In genomic region chr5:80810425-80810824, GRCh38 we compare ENCODE assay signal across 30 cellular contexts.
DNase-seq lines count a peak whose midpoint lies in the region; ATAC-seq, FAIRE-seq and TF ChIP-seq lines count a peak whose summit lies in the region.
"Had no signal": no experiment of that assay in that cellular context is flagged by ENCODE, and none has a peak within 500 bp of the region (broad histone marks: within the 10 kb centered on the region; RNA-seq: fewer than 3 reads in every experiment).

No MANE protein-coding gene starts in this region.

- H3K4me3 Mint-ChIP-seq in activated T-cell treated with anti-CD3 and anti-CD28 coated beads, Interleukin-2, amount 50 U/mL, for 72 hours: no peak overlapping the region
- H3K4me3 Mint-ChIP-seq in activated T-cell treated with anti-CD3 and anti-CD28 coated beads, Interleukin-2, amount 50 U/mL, for 24 hours: no peak overlapping the region
- H3K4me3 Mint-ChIP-seq: CD4-positive, alpha-beta T cell had no signal

- no peaks in the 10 kb centered on the region for H3K27me3 Mint-ChIP-seq in activated T-cell treated with anti-CD3 and anti-CD28 coated beads, Interleukin-2, amount 50 U/mL, for 72 hours (ENCODE audit: low read depth)
- H3K27me3 Mint-ChIP-seq in activated T-cell treated with anti-CD3 and anti-CD28 coated beads, Interleukin-2, amount 50 U/mL, for 24 hours: no peaks in the 10 kb centered on the region
- H3K27me3 Mint-ChIP-seq: CD4-positive, alpha-beta T cell had no signal

- H3K36me3 ChIP-seq in keratinocyte (ENCODE audit: control insufficient read depth in 2 of 2, extremely low read depth in 1 of 2, insufficient read depth in 2 of 2, low read length in 2 of 2): peaks cover 0 to 2% of the 10 kb centered on the region in 2 experiments

- peaks cover 5% of the 10 kb centered on the region in 2 donors for H3K36me3 Mint-ChIP-seq in activated T-cell treated with anti-CD3 and anti-CD28 coated beads, Interleukin-2, amount 50 U/mL, for 72 hours (ENCODE audit: insufficient read depth in 2 of 2)
- peaks cover 64% of the 10 kb centered on the region for H3K36me3 Mint-ChIP-seq in activated T-cell treated with anti-CD3 and anti-CD28 coated beads, Interleukin-2, amount 50 U/mL, for 24 hours (ENCODE audit: low read depth)

- dilution Hi-C loops in keratinocyte (cut with MboI; ENCODE audit: extremely low pct_ligation_motif_present, low sequenced_read_pairs): no loop called here

- peak; percentile 82 to 92 for ATAC-seq in activated T-cell treated with anti-CD3 and anti-CD28 coated beads, Interleukin-2, amount 50 U/mL, for 72 hours (replicated peaks in 1 of 2)
- ATAC-seq in stimulated activated naive CD8-positive, alpha-beta T cell treated with anti-CD3 and anti-CD28 coated beads, Interleukin-15, Interleukin-2, amounts not matched to agents 100 U/mL and 50 U/mL, for 24 hours: peak; percentile 55
- no peak for ATAC-seq in HG02840 (IDR thresholded peaks at IDR 0.05; ENCODE audit: low FRiP score, unreplicated experiment)
- ATAC-seq: A549, PC-3, SK-N-SH treated with all-trans-retinoic acid at 6 μM for 48 hours had no signal

- no peaks in the 10 kb centered on the region for H3K9me3 ChIP-seq in keratinocyte (ENCODE audit: control insufficient read depth, low read depth, low read length)
- H3K9me3 ChIP-seq: A549; BLaER1 treated with 17β-estradiol and CSF1 and Interleukin-3, amounts not matched to agents 10 nM and 100 nM had no signal

- H3K27me3 ChIP-seq in keratinocyte (ENCODE audit: control insufficient read depth, extremely low read depth, insufficient read depth, low read length): no peaks in the 10 kb centered on the region
- H3K27me3 ChIP-seq: BLaER1 treated with 17β-estradiol and CSF1 and Interleukin-3, amounts not matched to agents 10 nM and 100 nM; SJCRH30 had no signal

- no peaks in the 10 kb centered on the region for H3K79me2 ChIP-seq in keratinocyte (ENCODE audit: control insufficient read depth, insufficient read depth, low read length)

- no peaks in the 10 kb centered on the region for H3K4me1 ChIP-seq in keratinocyte (ENCODE audit: control insufficient read depth, extremely low read depth, insufficient read depth, low read length)
- H3K4me1 ChIP-seq: A549; BLaER1 treated with 17β-estradiol and CSF1 and Interleukin-3, amounts not matched to agents 10 nM and 100 nM; SJCRH30 had no signal

- TF ChIP-seq CTCF in keratinocyte (optimal IDR thresholded peaks at IDR 0.05 in 1 of 3, IDR thresholded peaks at IDR 0.05 in 1 of 3, conservative IDR thresholded peaks at IDR 0.05 in 1 of 3; ENCODE audit: extremely low read depth in 1 of 3, insufficient read depth in 2 of 3, low read length in 3 of 3): no peak

- no peak overlapping the region for H3K4me2 ChIP-seq in keratinocyte (ENCODE audit: control insufficient read depth, extremely low read depth, insufficient read depth, low read depth, low read length)
- H3K4me2 ChIP-seq: A549; BLaER1 treated with 17β-estradiol and CSF1 and Interleukin-3, amounts not matched to agents 10 nM and 100 nM had no signal

- no peaks in the 10 kb centered on the region for H3K9me1 ChIP-seq in keratinocyte (ENCODE audit: control insufficient read depth, extremely low read depth, insufficient read depth, low read length)

- FAIRE-seq in keratinocyte (lab: Jason Lieb, UNC): peak; percentile 5
- FAIRE-seq: A549, GM12892 had no signal

- H2AFZ ChIP-seq in keratinocyte (ENCODE audit: control insufficient read depth, low read length): no peak overlapping the region

- no peak overlapping the region for H3K4me3 ChIP-seq in keratinocyte (ENCODE audit: control insufficient read depth in 2 of 3, extremely low read depth in 1 of 3, insufficient read depth in 2 of 3, low read depth in 1 of 3, low read length in 3 of 3)
- H3K4me3 ChIP-seq: A549; BLaER1 treated with 17β-estradiol and CSF1 and Interleukin-3, amounts not matched to agents 10 nM and 100 nM; SJCRH30 had no signal

- peaks cover 16% of the 10 kb centered on the region for H3K4me1 Mint-ChIP-seq in activated T-cell treated with anti-CD3 and anti-CD28 coated beads, Interleukin-2, amount 50 U/mL, for 72 hours (ENCODE audit: low read depth)
- H3K4me1 Mint-ChIP-seq in activated T-cell treated with anti-CD3 and anti-CD28 coated beads, Interleukin-2, amount 50 U/mL, for 24 hours (ENCODE audit: low read depth): peaks cover 18% of the 10 kb centered on the region

- H4K20me1 ChIP-seq in keratinocyte (ENCODE audit: control insufficient read depth, extremely low read depth, insufficient read depth, low read length): no peaks in the 10 kb centered on the region
- H4K20me1 ChIP-seq: BLaER1 treated with 17β-estradiol and CSF1 and Interleukin-3, amounts not matched to agents 10 nM and 100 nM had no signal

- no peak overlapping the region for H3K9ac ChIP-seq in keratinocyte (ENCODE audit: control insufficient read depth, extremely low read depth, insufficient read depth, low read length)
- H3K9ac ChIP-seq: BLaER1 treated with 17β-estradiol and CSF1 and Interleukin-3, amounts not matched to agents 10 nM and 100 nM had no signal

- no peak overlapping the region for H3K27ac ChIP-seq in keratinocyte (ENCODE audit: control insufficient read depth, insufficient read depth, low read length)
- H3K27ac ChIP-seq: A549; BLaER1 treated with 17β-estradiol and CSF1 and Interleukin-3, amounts not matched to agents 10 nM and 100 nM; SJCRH30 had no signal

- H3K9me3 Mint-ChIP-seq in activated T-cell treated with anti-CD3 and anti-CD28 coated beads, Interleukin-2, amount 50 U/mL, for 72 hours: peaks cover 3 to 4% of the 10 kb centered on the region in 2 donors
- no peaks in the 10 kb centered on the region for H3K9me3 Mint-ChIP-seq in activated T-cell treated with anti-CD3 and anti-CD28 coated beads, Interleukin-2, amount 50 U/mL, for 24 hours
- H3K9me3 Mint-ChIP-seq: CD4-positive, alpha-beta T cell had no signal

- H3K27ac Mint-ChIP-seq in activated T-cell treated with anti-CD3 and anti-CD28 coated beads, Interleukin-2, amount 50 U/mL, for 72 hours: no peak overlapping the region
- H3K27ac Mint-ChIP-seq in activated T-cell treated with anti-CD3 and anti-CD28 coated beads, Interleukin-2, amount 50 U/mL, for 24 hours: no peak overlapping the region
- H3K27ac Mint-ChIP-seq: CD4-positive, alpha-beta T cell had no signal

- DNase-seq in activated T-cell treated with anti-CD3 and anti-CD28 coated beads, Interleukin-2, amount 50 U/mL, for 72 hours: no peak
- DNase-seq in activated T-cell treated with anti-CD3 and anti-CD28 coated beads, Interleukin-2, amount 50 U/mL, for 24 hours: no peak
- peak; percentile 51 for DNase-seq in NCI-H69 (lab: John Stamatoyannopoulos, UW)
- no peak for DNase-seq in keratinocyte (ENCODE audit: low read depth, low spot score)
- no peak for DNase-seq in stimulated activated naive CD8-positive, alpha-beta T cell treated with anti-CD3 and anti-CD28 coated beads, Interleukin-15, Interleukin-2, amounts not matched to agents 100 U/mL and 50 U/mL, for 24 hours
- no peak for DNase-seq in NCI-H82 (lab: John Stamatoyannopoulos, UW)
- DNase-seq: AML-193; CD4-positive, alpha-beta T cell; DMS79; EL; GDM1; GOT3; HCEC 1CT; Karpas-422; MV-4-11; NCI-H1105; NCI-H1436 treated with DMSO at 0.1 percent for 48 hours; NCI-H187 treated with DMSO at 0.1 percent for 48 hours; NCI-H2171 treated with DMSO at 0.1 percent for 48 hours; NCI-H345; NCI-H510A treated with DMSO at 0.1 percent for 48 hours; NCI-H748 treated with DMSO at 0.1 percent for 48 hours; NK-92 treated with Interleukin-12 subunit alpha and Interleukin-12 subunit beta, amount 100 ng/mL, for 24 hours; PC-3; SJCRH30 had no signal
